ENCODE assay signal across 10 cellular contexts in the genomic region with DNA sequence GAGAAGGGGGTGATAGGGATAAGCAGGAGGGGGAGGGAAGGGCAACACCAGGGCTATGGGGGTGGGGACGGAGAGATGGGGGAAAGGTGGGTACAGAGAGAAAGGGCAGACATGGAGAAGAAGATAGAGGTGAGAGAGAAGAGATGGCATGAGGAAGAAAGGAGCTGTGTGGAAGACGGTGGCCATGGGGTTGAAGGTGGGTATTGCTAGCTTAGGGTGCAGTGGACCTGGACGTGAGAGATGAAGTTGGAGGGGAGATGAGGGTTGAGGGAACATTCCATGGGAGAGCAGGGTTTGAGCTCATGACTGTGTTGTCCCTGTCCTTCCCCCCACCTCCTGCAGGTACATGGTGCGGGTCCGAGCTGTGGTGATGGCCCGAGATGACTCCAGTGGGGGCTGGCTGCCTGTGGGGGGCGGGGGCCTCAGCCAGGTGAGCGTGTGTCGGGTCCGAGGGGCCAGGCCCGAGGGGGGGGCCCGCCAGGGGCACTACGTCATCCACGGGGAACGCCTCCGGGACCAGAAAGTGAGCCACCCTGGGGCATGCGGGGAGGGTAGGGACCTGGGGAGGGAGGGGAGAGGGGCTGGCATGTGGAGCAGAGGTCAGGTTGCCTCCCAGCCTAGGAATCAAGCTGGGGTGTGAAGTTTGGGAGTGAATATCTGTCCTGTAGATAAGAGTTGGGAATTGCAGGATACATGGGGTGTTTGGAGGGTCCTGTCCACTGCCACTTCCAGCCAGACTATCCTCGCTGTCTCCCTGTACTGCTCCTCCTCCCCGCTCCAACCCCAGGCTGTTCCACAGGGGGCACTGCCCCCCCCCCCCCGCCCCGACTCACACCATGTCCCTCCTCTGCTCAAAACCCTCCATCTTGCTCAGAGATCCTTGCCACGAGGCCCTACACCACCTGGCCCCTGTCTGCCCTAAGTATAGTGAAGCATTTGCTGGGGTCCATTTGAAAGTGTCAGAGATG. TPM values are rescaled to one million over a fixed set of nuclear protein-coding genes. Genes with fewer than 3 reads are reported as not detected.
DNase-seq lines count a peak whose midpoint lies in the region; ATAC-seq and TF ChIP-seq lines count a peak whose summit lies in the region.
"Had no signal": no experiment of that assay in that cellular context is flagged by ENCODE, and none has a peak within 500 bp of the region (broad histone marks: within the 10 kb centered on the region; RNA-seq: fewer than 3 reads in every experiment).

No MANE protein-coding gene starts in this region.

- H3K4me1 Mint-ChIP-seq in effector memory CD8-positive, alpha-beta T cell (ENCODE audit: low read depth in 2 of 2), result peaks cover 16 to 17% of the 10 kb centered on the region in 2 donors
- peaks cover 14 to 37% (median 30%) of the 10 kb centered on the region in 7 donors for H3K4me1 Mint-ChIP-seq in naive thymus-derived CD4-positive, alpha-beta T cell
- peaks cover 28% of the 10 kb centered on the region for H3K4me1 Mint-ChIP-seq in activated CD8-positive, alpha-beta T cell treated with anti-CD3 and anti-CD28 coated beads, Interleukin-2, amount 10 ng/mL, durations not matched to agents 7 days and 5 days (ENCODE audit: low read depth)

- H3K4me3 ChIP-seq in AG09309 (ENCODE audit: control insufficient read depth, low read depth, low read length), result peak overlapping the region; percentile 84
- H3K4me3 ChIP-seq in HUES48 (ENCODE audit: low read depth, low read length), result peak overlapping the region; percentile 93
- no peak overlapping the region for H3K4me3 ChIP-seq in naive thymus-derived CD4-positive, alpha-beta T cell (ENCODE audit: low read length)

- H3K4me3 Mint-ChIP-seq in effector memory CD8-positive, alpha-beta T cell, result peak overlapping the region; percentile 60 to 85
- peak overlapping the region in 9 of 10 donors; percentile 1 to 95 (median 52) for H3K4me3 Mint-ChIP-seq in naive thymus-derived CD4-positive, alpha-beta T cell
- no peak overlapping the region for H3K4me3 Mint-ChIP-seq in activated CD8-positive, alpha-beta T cell treated with anti-CD3 and anti-CD28 coated beads, Interleukin-2, amount 10 ng/mL, durations not matched to agents 7 days and 5 days

- H3K36me3 Mint-ChIP-seq in effector memory CD8-positive, alpha-beta T cell (ENCODE audit: insufficient read depth), result peaks cover 11% of the 10 kb centered on the region
- peaks cover 0 to 6% (median 0%) of the 10 kb centered on the region in 5 donors for H3K36me3 Mint-ChIP-seq in naive thymus-derived CD4-positive, alpha-beta T cell
- H3K36me3 Mint-ChIP-seq in activated CD8-positive, alpha-beta T cell treated with anti-CD3 and anti-CD28 coated beads, Interleukin-2, amount 10 ng/mL, durations not matched to agents 7 days and 5 days (ENCODE audit: low read depth), result peaks cover 6% of the 10 kb centered on the region

- H3K9me3 ChIP-seq in HUES48 (ENCODE audit: control insufficient read depth, insufficient read depth, low read length), result no peaks in the 10 kb centered on the region
- H3K9me3 ChIP-seq in naive thymus-derived CD4-positive, alpha-beta T cell (ENCODE audit: control insufficient read depth in 2 of 3, low read length in 3 of 3), result no peaks in the 10 kb centered on the region
- H3K9me3 ChIP-seq: lower lobe of right lung had no signal

- H3K27ac ChIP-seq in HUES48 (ENCODE audit: low read depth, low read length), result peak overlapping the region; percentile 91
- no peak overlapping the region for H3K27ac ChIP-seq in naive thymus-derived CD4-positive, alpha-beta T cell (ENCODE audit: low read depth, low read length)
- H3K27ac ChIP-seq: lower lobe of right lung had no signal

- H3K27ac Mint-ChIP-seq in effector memory CD8-positive, alpha-beta T cell, result no peak overlapping the region
- H3K27ac Mint-ChIP-seq in naive thymus-derived CD4-positive, alpha-beta T cell, result peak overlapping the region in 2 of 9 donors; percentile 25 to 79
- H3K27ac Mint-ChIP-seq in activated CD8-positive, alpha-beta T cell treated with anti-CD3 and anti-CD28 coated beads, Interleukin-2, amount 10 ng/mL, durations not matched to agents 7 days and 5 days, result no peak overlapping the region

- no peak overlapping the region for H3K9ac ChIP-seq in HUES48 (ENCODE audit: low read depth, low read length)

- peaks cover 11% of the 10 kb centered on the region for H3K36me3 ChIP-seq in HUES48 (ENCODE audit: control insufficient read depth, insufficient read depth, low read length)
- H3K36me3 ChIP-seq in naive thymus-derived CD4-positive, alpha-beta T cell (ENCODE audit: control insufficient read depth in 2 of 3, insufficient read depth in 3 of 3, low read length in 3 of 3), result peaks cover 0 to 2% (median 0%) of the 10 kb centered on the region in 3 experiments
- H3K36me3 ChIP-seq: lower lobe of right lung had no signal

- POLR2A ChIA-PET in naive thymus-derived CD4-positive, alpha-beta T cell (lab: Charles Lee), result interaction anchor here (1.1 to 1.7 kb wide), 4 partner anchors 13 to 16 kb away, joined by 3 to 5 read pairs (median 4); partner anchors contain the start of genes FAM98C and PSMD8
- POLR2A ChIA-PET in activated CD8-positive, alpha-beta T cell treated with anti-CD3 and anti-CD28 coated beads, Interleukin-2, amount 10 ng/mL, durations not matched to agents 7 days and 5 days (lab: Charles Lee), result interaction anchor here (0.6 kb wide), 1 partner anchor 165 kb away, joined by 3 read pairs; no protein-coding TSS in a partner anchor

- DNase-seq in AG09309 (ENCODE audit: low read depth) (no peak), NCI-H446 treated with DMSO at 0.1 percent for 48 hours (lab: John Stamatoyannopoulos, UW) (no peak), DMS53 (lab: John Stamatoyannopoulos, UW) (no peak)
- DNase-seq in effector memory CD8-positive, alpha-beta T cell, result no peak
- DNase-seq in naive thymus-derived CD4-positive, alpha-beta T cell, result no peak
- DNase-seq in activated CD8-positive, alpha-beta T cell treated with anti-CD3 and anti-CD28 coated beads, Interleukin-2, amount 10 ng/mL, durations not matched to agents 7 days and 5 days, result no peak
- DNase-seq in activated CD4-positive, alpha-beta T cell treated with anti-CD3 and anti-CD28 coated beads for 48 hours, result no peak
- DNase-seq: activated CD8-positive, alpha-beta memory T cell treated with anti-CD3 and anti-CD28 coated beads for 24 hours; lower lobe of right lung had no signal

- peaks cover 13% of the 10 kb centered on the region for H3K27me3 ChIP-seq in HUES48 (ENCODE audit: control insufficient read depth, insufficient read depth, low read length)
- no peaks in the 10 kb centered on the region for H3K27me3 ChIP-seq in naive thymus-derived CD4-positive, alpha-beta T cell (ENCODE audit: control insufficient read depth in 2 of 2, insufficient read depth in 2 of 2, low read length in 2 of 2)

- intact Hi-C loops in naive thymus-derived CD4-positive, alpha-beta T cell (cut with micrococcal nuclease), result loop anchor here (5.0 to 10.0 kb wide), 2 partner anchors 73 to 955 kb away; partner anchors contain the start of genes KCNK6 (in 1 of the 2), SAMD4B (in 1 of the 2) and YIF1B (in 1 of the 2)

- CTCF ChIA-PET in naive thymus-derived CD4-positive, alpha-beta T cell (lab: Charles Lee), result interaction anchor here (0.6 to 1.0 kb wide), 4 partner anchors 16 to 498 kb away, joined by 3 to 4 read pairs (median 3); partner anchors contain the start of genes CATSPERG and PSMD8
- CTCF ChIA-PET in activated CD8-positive, alpha-beta T cell treated with anti-CD3 and anti-CD28 coated beads, Interleukin-2, amount 10 ng/mL, durations not matched to agents 7 days and 5 days (lab: Charles Lee), result interaction anchor here (1.7 to 2.1 kb wide), 2 partner anchors 13 to 16 kb away, joined by 4 to 11 read pairs; partner anchors contain the start of genes FAM98C and PSMD8

- peaks cover 18% of the 10 kb centered on the region for H3K4me1 ChIP-seq in HUES48 (ENCODE audit: control insufficient read depth, insufficient read depth, low read length)
- peaks cover 17 to 44% of the 10 kb centered on the region in 2 donors for H3K4me1 ChIP-seq in naive thymus-derived CD4-positive, alpha-beta T cell (ENCODE audit: control insufficient read depth in 2 of 2, insufficient read depth in 2 of 2, low read length in 2 of 2)

- no peaks in the 10 kb centered on the region for H3K27me3 Mint-ChIP-seq in effector memory CD8-positive, alpha-beta T cell
- H3K27me3 Mint-ChIP-seq in naive thymus-derived CD4-positive, alpha-beta T cell, result peaks cover 0 to 40% (median 19%) of the 10 kb centered on the region in 5 donors
- H3K27me3 Mint-ChIP-seq in activated CD8-positive, alpha-beta T cell treated with anti-CD3 and anti-CD28 coated beads, Interleukin-2, amount 10 ng/mL, durations not matched to agents 7 days and 5 days (ENCODE audit: low read depth), result peaks cover 51% of the 10 kb centered on the region

- H3K9me3 Mint-ChIP-seq in effector memory CD8-positive, alpha-beta T cell, result no peaks in the 10 kb centered on the region
- peaks cover 0 to 2% (median 0%) of the 10 kb centered on the region in 11 donors for H3K9me3 Mint-ChIP-seq in naive thymus-derived CD4-positive, alpha-beta T cell
- H3K9me3 Mint-ChIP-seq in activated CD8-positive, alpha-beta T cell treated with anti-CD3 and anti-CD28 coated beads, Interleukin-2, amount 10 ng/mL, durations not matched to agents 7 days and 5 days (ENCODE audit: insufficient read depth), result no peaks in the 10 kb centered on the region

- no peak for ATAC-seq in effector memory CD8-positive, alpha-beta T cell (replicated peaks)
- no peak for ATAC-seq in naive thymus-derived CD4-positive, alpha-beta T cell
- no peak for ATAC-seq in activated CD8-positive, alpha-beta T cell treated with anti-CD3 and anti-CD28 coated beads, Interleukin-2, amount 10 ng/mL, durations not matched to agents 7 days and 5 days
- ATAC-seq: lower lobe of right lung had no signal

- no peak for TF ChIP-seq CTCF in AG09309 (IDR thresholded peaks at IDR 0.05; ENCODE audit: control insufficient read depth, insufficient read depth, low read depth, low read length, missing control alignments)

RNA-seq across cellular contexts. Expression of gene SPRED3, which starts 1.7 kb away (rescaled TPM):
- 1 to 10 TPM; 1.6 to 2.9 (median 2.6) TPM for total RNA-seq in naive thymus-derived CD4-positive, alpha-beta T cell
- polyA plus RNA-seq in naive thymus-derived CD4-positive, alpha-beta T cell, result under 1 TPM; 0.12 to 0.22 TPM
- 1 to 10 TPM in 1 of 2 experiments, under 1 TPM in 1; 0.90 to 1.3 TPM for total RNA-seq in activated CD8-positive, alpha-beta T cell treated with anti-CD3 and anti-CD28 coated beads, Interleukin-2, amount 10 ng/mL, durations not matched to agents 7 days and 5 days

RNA-seq across cellular contexts. Expression of gene GGN, which starts 2.4 kb away (rescaled TPM):
- under 1 TPM in 3 of 5 experiments, not detected in 2; 0.29 to 0.60 (median 0.39) TPM for total RNA-seq in naive thymus-derived CD4-positive, alpha-beta T cell
- not detected for polyA plus RNA-seq in naive thymus-derived CD4-positive, alpha-beta T cell
- not detected for total RNA-seq in activated CD8-positive, alpha-beta T cell treated with anti-CD3 and anti-CD28 coated beads, Interleukin-2, amount 10 ng/mL, durations not matched to agents 7 days and 5 days

RNA-seq across cellular contexts. Expression of gene FAM98C, which starts 12.7 kb away (rescaled TPM):
- 10 to 100 TPM; 33.8 to 56.5 (median 44.7) TPM for total RNA-seq in naive thymus-derived CD4-positive, alpha-beta T cell
- polyA plus RNA-seq in naive thymus-derived CD4-positive, alpha-beta T cell, result 10 to 100 TPM; 16.2 to 29.0 TPM
- 10 to 100 TPM; 21.0 to 25.9 TPM for total RNA-seq in activated CD8-positive, alpha-beta T cell treated with anti-CD3 and anti-CD28 coated beads, Interleukin-2, amount 10 ng/mL, durations not matched to agents 7 days and 5 days

RNA-seq across cellular contexts. Expression of gene PSMD8, which starts 15.9 kb away (rescaled TPM):
- total RNA-seq in naive thymus-derived CD4-positive, alpha-beta T cell, result 100 to 1,000 TPM in 1 of 5 experiments, 10 to 100 TPM in 4; 68.4 to 181 (median 75.8) TPM
- polyA plus RNA-seq in naive thymus-derived CD4-positive, alpha-beta T cell, result 100 to 1,000 TPM; 141 to 144 TPM
- 100 to 1,000 TPM; 173 to 187 TPM for total RNA-seq in activated CD8-positive, alpha-beta T cell treated with anti-CD3 and anti-CD28 coated beads, Interleukin-2, amount 10 ng/mL, durations not matched to agents 7 days and 5 days

RNA-seq across cellular contexts. Expression of gene RASGRP4, which starts 35.8 kb away (rescaled TPM):
- total RNA-seq in naive thymus-derived CD4-positive, alpha-beta T cell, result 10 to 100 TPM in 1 of 5 experiments, 1 to 10 TPM in 2, under 1 TPM in 2; 0.16 to 32.7 (median 1.3) TPM
- polyA plus RNA-seq in naive thymus-derived CD4-positive, alpha-beta T cell, result under 1 TPM in 1 of 2 donors, not detected in 1; 0.14 TPM
- total RNA-seq in activated CD8-positive, alpha-beta T cell treated with anti-CD3 and anti-CD28 coated beads, Interleukin-2, amount 10 ng/mL, durations not matched to agents 7 days and 5 days, result under 1 TPM; 0.42 to 0.50 TPM
